In the genomic region with DNA sequence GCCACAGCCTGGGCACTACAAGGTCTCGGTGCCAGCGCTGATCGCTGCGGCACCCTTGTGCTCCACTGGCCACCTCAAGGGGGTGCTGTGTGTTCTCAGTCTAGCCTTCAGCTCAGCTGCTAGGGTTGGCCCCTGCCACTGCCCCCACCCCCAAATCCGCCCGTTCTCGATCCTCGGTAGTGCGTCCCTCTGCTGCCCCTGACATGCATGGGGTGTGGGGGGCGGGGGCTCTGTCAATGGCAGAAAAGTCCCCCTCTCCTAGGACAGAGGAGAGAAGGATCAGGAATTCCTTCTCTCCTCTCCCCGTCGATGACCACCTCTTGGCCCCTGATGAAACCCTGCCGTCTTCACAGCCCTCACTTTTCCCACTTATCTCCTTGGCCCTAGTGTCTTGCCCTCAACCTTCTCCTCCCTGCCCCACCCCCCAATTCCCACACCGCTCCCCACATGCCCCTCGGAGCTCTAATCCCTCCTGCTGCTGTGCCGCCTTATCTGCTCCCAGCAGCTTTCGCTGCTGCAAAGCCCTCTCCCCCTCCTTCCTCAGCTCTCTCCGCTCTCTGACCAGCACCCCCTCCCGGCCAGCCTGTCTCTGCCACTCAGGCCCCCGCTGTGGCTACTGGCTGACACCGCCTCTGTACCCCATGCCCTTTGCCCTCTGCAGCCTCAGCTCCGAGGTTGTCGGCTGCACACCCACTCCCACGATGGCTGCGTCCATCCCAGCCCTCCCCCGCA, we compare ENCODE assay signal across 8 cellular contexts. TPM values are rescaled to one million over a fixed set of nuclear protein-coding genes. Genes with fewer than 3 reads are reported as not detected.
A peak's percentile ranks its signal among the peaks of the same experiment; 100 is the strongest.
DNase-seq lines count a peak whose midpoint lies in the region; ATAC-seq and TF ChIP-seq lines count a peak whose summit lies in the region.

No MANE protein-coding gene starts in this region.

- H3K27ac Mint-ChIP-seq in osteocyte (ENCODE audit: unreplicated experiment): peak overlapping the region; percentile 6

- no peak for TF ChIP-seq POLR2A in gastroesophageal sphincter (IDR thresholded peaks at IDR 0.05)

- no peaks in the 10 kb centered on the region for H3K9me3 Mint-ChIP-seq in osteocyte (ENCODE audit: unreplicated experiment)

- peaks cover 49% of the 10 kb centered on the region for H3K27me3 ChIP-seq in gastroesophageal sphincter

- H3K4me1 Mint-ChIP-seq in osteocyte (ENCODE audit: unreplicated experiment): peaks cover 27% of the 10 kb centered on the region

- TF ChIP-seq CTCF in AG10803 (conservative IDR thresholded peaks at IDR 0.05; ENCODE audit: low read length) (peak; percentile 75), gastroesophageal sphincter (IDR thresholded peaks at IDR 0.05) (peak in 3 of 4 experiments; percentile 69 to 75 (median 70)), osteocyte (IDR thresholded peaks at IDR 0.05) (peak; percentile 73)

- peak; percentile 33 for DNase-seq in AG10803 (ENCODE audit: low read depth)
- peak; percentile 14 for DNase-seq in RKO (ENCODE audit: low spot score)
- peak; percentile 55 for DNase-seq in activated naive CD4-positive, alpha-beta T cell treated with Interleukin-2 at 50 U/mL for 16 hours
- DNase-seq in osteocyte (ENCODE audit: extremely low spot score, unreplicated experiment): no peak

- peak overlapping the region; percentile 68 for H3K4me3 Mint-ChIP-seq in osteocyte (ENCODE audit: unreplicated experiment)

- WGBS in gastroesophageal sphincter (ENCODE audit: low coverage in 1 of 2), 2 donors: 0 to 2% methylated on average over 10 to 23 of the region's 26 CpGs

- H3K27me3 Mint-ChIP-seq in osteocyte (ENCODE audit: unreplicated experiment): peaks cover 34% of the 10 kb centered on the region

- peaks cover 0 to 26% of the 10 kb centered on the region in 2 donors for H3K36me3 ChIP-seq in gastroesophageal sphincter

- H3K36me3 Mint-ChIP-seq in osteocyte (ENCODE audit: unreplicated experiment): peaks cover 2% of the 10 kb centered on the region

- peak; percentile 82 for ATAC-seq in GM18868 (IDR thresholded peaks at IDR 0.05; ENCODE audit: unreplicated experiment)
- peak; percentile 55 for ATAC-seq in HG03565 (IDR thresholded peaks at IDR 0.05; ENCODE audit: unreplicated experiment)
- ATAC-seq in gastroesophageal sphincter: peak; percentile 75
- no peak for ATAC-seq in HG02840 (IDR thresholded peaks at IDR 0.05; ENCODE audit: low FRiP score, unreplicated experiment)

- no peaks in the 10 kb centered on the region for H3K9me3 ChIP-seq in gastroesophageal sphincter

- H3K4me1 ChIP-seq in gastroesophageal sphincter: peaks cover 0 to 41% (median 16%) of the 10 kb centered on the region in 3 donors

- H3K4me3 ChIP-seq in AG10803 (ENCODE audit: low read length) (peak overlapping the region; percentile 5; the same call in 1 of the 2 replicates), gastroesophageal sphincter (peak overlapping the region in 1 of 2 donors; percentile 34)

- TF ChIP-seq EP300 in gastroesophageal sphincter (IDR thresholded peaks at IDR 0.05): no peak

- H3K27ac ChIP-seq in gastroesophageal sphincter: no peak overlapping the region

RNA-seq across cellular contexts. Expression of gene ASIC4, which starts 4.3 kb away (rescaled TPM):
- total RNA-seq in gastroesophageal sphincter (under 1 TPM in 1 of 4 donors, not detected in 3; 0.16 TPM), osteocyte (0.11 and 0.13 TPM in 2 replicates)

RNA-seq across cellular contexts. Expression of gene GMPPA, which starts 11.3 kb away (rescaled TPM):
- 10 to 100 TPM; 11.3 to 26.4 (median 14.2) TPM for total RNA-seq in gastroesophageal sphincter
- total RNA-seq in osteocyte: 41.4 and 42.5 TPM in 2 replicates

RNA-seq across cellular contexts. Expression of gene CHPF, which starts 33.7 kb away (rescaled TPM):
- total RNA-seq in gastroesophageal sphincter (10 to 100 TPM; 36.0 to 66.0 (median 54.8) TPM), osteocyte (144 and 151 TPM in 2 replicates)

RNA-seq across cellular contexts. Expression of gene TMEM198, which starts 33.9 kb away (rescaled TPM):
- 1 to 10 TPM; 1.6 to 9.5 (median 4.1) TPM for total RNA-seq in gastroesophageal sphincter
- 5.3 and 6.7 TPM in 2 replicates for total RNA-seq in osteocyte
